ENCODE assay signal across 10 cellular contexts in genomic region chr5:3595102-3595961, GRCh38. TPM values are rescaled to one million over a fixed set of nuclear protein-coding genes. Genes with fewer than 3 reads are reported as not detected.
DNase-seq lines count a peak whose midpoint lies in the region; ATAC-seq and TF ChIP-seq lines count a peak whose summit lies in the region.
"Had no signal": no experiment of that assay in that cellular context is flagged by ENCODE, and none has a peak within 500 bp of the region (broad histone marks: within the 10 kb centered on the region; RNA-seq: fewer than 3 reads in every experiment).

TSS of gene IRX1 (plus strand) at chr5:3595832. CDS start at chr5:3596106, 274 bp downstream.

- TF ChIP-seq CTCF in coronary artery (IDR thresholded peaks at IDR 0.05) = no peak
- TF ChIP-seq CTCF in lower lobe of right lung (IDR thresholded peaks at IDR 0.05) = no peak
- TF ChIP-seq CTCF in upper lobe of right lung (IDR thresholded peaks at IDR 0.05) = no peak

- H3K4me1 ChIP-seq in lower lobe of right lung (peaks cover 29% of the 10 kb centered on the region), upper lobe of right lung (peaks cover 11% of the 10 kb centered on the region)

- H3K4me3 ChIP-seq in coronary artery (peak within 1 kb of the TSS; percentile 59), lower lobe of right lung (peak within 1 kb of the TSS; percentile 47), upper lobe of right lung (peak within 1 kb of the TSS; percentile 41)
- H3K4me3 ChIP-seq: SK-N-MC had no signal

- H3K36me3 ChIP-seq in lower lobe of right lung = no peaks in the 10 kb centered on the region
- H3K36me3 ChIP-seq in upper lobe of right lung = no peaks in the 10 kb centered on the region

- H3K27ac ChIP-seq in coronary artery (no peak within 1 kb of the TSS), lower lobe of right lung (peak within 1 kb of the TSS; percentile 41), upper lobe of right lung (no peak within 1 kb of the TSS)
- H3K27ac ChIP-seq: SK-N-MC had no signal

- H3K9me3 ChIP-seq in lower lobe of right lung (no peaks in the 10 kb centered on the region), upper lobe of right lung (no peaks in the 10 kb centered on the region)

- intact Hi-C loops in Right ventricle myocardium superior (cut with DNase I) (no loop called here), cardiac septum (cut with DNase I) (loop anchor here (5.0 kb wide), 1 partner anchor 843 kb away; the partner anchor contains the start of gene IRX2), lower lobe of right lung (cut with DNase I) (no loop called here), upper lobe of right lung (cut with DNase I) (no loop called here)

- ATAC-seq in Right ventricle myocardium superior (ENCODE audit: poor library complexity) = peak; percentile 57
- peak; percentile 75 to 79 for ATAC-seq in lower lobe of right lung
- peak; percentile 70 for ATAC-seq in upper lobe of right lung
- no peak for ATAC-seq in GM19397 (IDR thresholded peaks at IDR 0.05; ENCODE audit: unreplicated experiment)
- no peak for ATAC-seq in HG03159 (IDR thresholded peaks at IDR 0.05; ENCODE audit: unreplicated experiment)

- H3K27me3 ChIP-seq in lower lobe of right lung (ENCODE audit: low read depth) (peaks cover 94% of the 10 kb centered on the region), upper lobe of right lung (peaks cover 96% of the 10 kb centered on the region)

- no peak for DNase-seq in Right ventricle myocardium superior
- no peak for DNase-seq in cardiac septum (ENCODE audit: low spot score)
- peak; percentile 22 for DNase-seq in coronary artery (ENCODE audit: low spot score)
- DNase-seq in lower lobe of right lung = no peak
- peak; percentile 82 for DNase-seq in upper lobe of right lung
- no peak for DNase-seq in AG08396 (ENCODE audit: low spot score)
- DNase-seq: CD4-positive, CD25-positive, alpha-beta regulatory T cell had no signal

RNA-seq across cellular contexts. Expression of gene IRX1, which starts in this region (rescaled TPM):
- 0.65 TPM for total RNA-seq in Right ventricle myocardium superior
- total RNA-seq in cardiac septum = 1.2 TPM
- total RNA-seq in lower lobe of right lung = 6.0 TPM
- total RNA-seq in upper lobe of right lung = 7.5 TPM
- total RNA-seq: CD4-positive, CD25-positive, alpha-beta regulatory T cell had no signal

Comparison
In these comparisons a context has a peak if more than half of its experiments do, and no peak if none do; other contexts are left out.
1. Peak in ATAC-seq in Right ventricle myocardium superior; RNA of the gene not detected or under 1 TPM.
2. ATAC-seq: peak in lower lobe of right lung (2 of 2) and upper lobe of right lung (single experiment); none in GM19397 (single experiment) and HG03159 (single experiment).
3. DNase-seq: peak in coronary artery (single experiment) and upper lobe of right lung (single experiment); none in Right ventricle myocardium superior (single experiment), cardiac septum (single experiment), lower lobe of right lung (single experiment) and AG08396 (single experiment).
4. Peak in every context shown above with its lines, with median percentiles within 50 percentile points of each other: H3K4me3 ChIP-seq.